In the genomic region with DNA sequence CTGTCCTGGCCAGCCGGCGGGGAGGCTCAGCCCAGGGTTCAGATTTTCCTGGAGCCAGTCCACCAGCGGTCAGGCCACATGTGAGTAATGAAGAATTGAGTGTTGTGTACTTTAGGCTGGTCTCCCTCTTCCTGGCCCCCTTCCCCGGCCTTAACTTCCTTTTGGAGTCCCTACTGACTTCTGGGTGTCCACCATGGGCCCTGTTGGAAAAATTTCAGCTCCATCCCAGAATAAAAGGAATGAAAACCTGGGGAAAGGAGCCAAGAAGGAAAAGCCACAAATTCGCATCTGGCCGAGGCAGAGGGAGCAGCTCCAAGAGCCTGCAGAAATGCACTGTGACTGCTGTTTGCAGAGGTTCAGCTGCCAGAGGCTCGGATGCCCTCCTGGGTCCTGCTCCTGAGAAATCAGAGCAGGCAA, we compare ENCODE assay signal across 1 cellular context.
TF ChIP-seq lines count a peak whose summit lies in the region.

No MANE protein-coding gene starts in this region.

TF ChIP-seq in GM23338, 12 proteins besides CTCF, POLR2A, EP300 and RAD21 (continued from another document):
- TF ChIP-seq, protein P1, sequence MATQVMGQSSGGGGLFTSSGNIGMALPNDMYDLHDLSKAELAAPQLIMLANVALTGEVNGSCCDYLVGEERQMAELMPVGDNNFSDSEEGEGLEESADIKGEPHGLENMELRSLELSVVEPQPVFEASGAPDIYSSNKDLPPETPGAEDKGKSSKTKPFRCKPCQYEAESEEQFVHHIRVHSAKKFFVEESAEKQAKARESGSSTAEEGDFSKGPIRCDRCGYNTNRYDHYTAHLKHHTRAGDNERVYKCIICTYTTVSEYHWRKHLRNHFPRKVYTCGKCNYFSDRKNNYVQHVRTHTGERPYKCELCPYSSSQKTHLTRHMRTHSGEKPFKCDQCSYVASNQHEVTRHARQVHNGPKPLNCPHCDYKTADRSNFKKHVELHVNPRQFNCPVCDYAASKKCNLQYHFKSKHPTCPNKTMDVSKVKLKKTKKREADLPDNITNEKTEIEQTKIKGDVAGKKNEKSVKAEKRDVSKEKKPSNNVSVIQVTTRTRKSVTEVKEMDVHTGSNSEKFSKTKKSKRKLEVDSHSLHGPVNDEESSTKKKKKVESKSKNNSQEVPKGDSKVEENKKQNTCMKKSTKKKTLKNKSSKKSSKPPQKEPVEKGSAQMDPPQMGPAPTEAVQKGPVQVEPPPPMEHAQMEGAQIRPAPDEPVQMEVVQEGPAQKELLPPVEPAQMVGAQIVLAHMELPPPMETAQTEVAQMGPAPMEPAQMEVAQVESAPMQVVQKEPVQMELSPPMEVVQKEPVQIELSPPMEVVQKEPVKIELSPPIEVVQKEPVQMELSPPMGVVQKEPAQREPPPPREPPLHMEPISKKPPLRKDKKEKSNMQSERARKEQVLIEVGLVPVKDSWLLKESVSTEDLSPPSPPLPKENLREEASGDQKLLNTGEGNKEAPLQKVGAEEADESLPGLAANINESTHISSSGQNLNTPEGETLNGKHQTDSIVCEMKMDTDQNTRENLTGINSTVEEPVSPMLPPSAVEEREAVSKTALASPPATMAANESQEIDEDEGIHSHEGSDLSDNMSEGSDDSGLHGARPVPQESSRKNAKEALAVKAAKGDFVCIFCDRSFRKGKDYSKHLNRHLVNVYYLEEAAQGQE (IDR thresholded peaks at IDR 0.05; ENCODE audit: unreplicated experiment) = no peak
- TF ChIP-seq JUNB (IDR thresholded peaks at IDR 0.05; ENCODE audit: unreplicated experiment) (no peak), ZNF114 (CRISPR knock-in tag; IDR thresholded peaks at IDR 0.05) (no peak)
